ENCODE assay signal across 11 cellular contexts in the genomic region with DNA sequence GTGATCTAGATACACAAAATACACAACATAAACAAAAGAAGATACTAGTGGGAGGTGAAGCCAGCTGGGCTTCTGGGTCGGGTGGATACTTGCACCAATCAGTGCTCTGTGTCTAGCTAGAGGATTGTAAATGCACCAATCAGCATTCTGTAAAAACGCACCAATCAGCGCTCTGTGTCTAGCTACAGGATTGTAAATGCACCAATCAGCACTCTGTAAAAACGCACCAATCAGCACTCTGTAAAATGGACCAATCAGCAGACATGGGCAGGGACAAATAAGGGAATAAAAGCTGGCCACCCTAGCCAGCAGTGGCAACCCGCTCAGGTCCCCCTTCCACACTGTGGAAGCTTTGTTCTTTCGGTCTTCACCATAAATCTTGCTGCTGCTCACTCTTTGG. TPM values are rescaled to one million over a fixed set of nuclear protein-coding genes. Genes with fewer than 3 reads are reported as not detected.
"Had no signal": no experiment of that assay in that cellular context is flagged by ENCODE, and none has a peak within 500 bp of the region (broad histone marks: within the 10 kb centered on the region; RNA-seq: fewer than 3 reads in every experiment).

No MANE protein-coding gene starts in this region.

RNA-seq across cellular contexts. Expression of gene FAM83C, which starts 53.7 kb away (rescaled TPM):
- total RNA-seq: OCI-LY7, PC-3, PC-9, Peyer's patch, Right ventricle myocardium inferior, Right ventricle myocardium superior, RPMI7951, SJCRH30, SJSA1, SK-MEL-5 had no signal
- polyA plus RNA-seq: SK-N-SH had no signal
